ENCODE assay signal across 1 cellular context in the genomic region with DNA sequence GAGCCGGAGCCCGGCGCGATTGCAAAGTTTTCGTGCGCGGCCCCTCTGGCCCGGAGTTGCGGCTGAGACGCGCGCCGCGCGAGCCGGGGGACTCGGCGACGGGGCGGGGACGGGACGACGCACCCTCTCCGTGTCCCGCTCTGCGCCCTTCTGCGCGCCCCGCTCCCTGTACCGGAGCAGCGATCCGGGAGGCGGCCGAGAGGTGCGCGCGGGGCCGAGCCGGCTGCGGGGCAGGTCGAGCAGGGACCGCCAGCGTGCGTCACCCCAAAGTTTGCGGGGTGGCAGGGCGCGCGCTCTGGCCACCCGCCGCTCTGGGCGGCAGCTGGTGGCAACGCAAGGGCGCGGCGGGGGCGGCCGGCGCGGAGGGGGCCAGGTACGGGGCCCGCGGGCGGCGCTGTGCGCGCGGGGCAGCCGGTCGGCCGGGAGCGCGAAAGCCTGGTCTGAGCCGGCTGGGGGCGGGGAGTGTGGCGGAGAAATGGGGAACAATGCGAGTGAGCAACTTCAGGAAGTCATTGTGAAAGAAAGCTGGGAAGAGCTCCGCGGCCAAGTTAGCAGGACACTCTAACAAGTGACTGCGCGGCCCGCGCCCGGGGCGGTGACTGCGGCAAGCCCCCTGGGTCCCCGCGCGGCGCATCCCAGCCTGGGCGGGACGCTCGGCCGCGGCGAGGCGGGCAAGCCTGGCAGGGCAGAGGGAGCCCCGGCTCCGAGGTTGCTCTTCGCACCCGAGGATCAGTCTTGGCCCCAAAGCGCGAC.
A peak's percentile ranks its signal among the peaks of the same experiment; 100 is the strongest.
TF ChIP-seq lines count a peak whose summit lies in the region.

TSS of gene IKZF1 (plus strand) at position 559 of the 753 bp plus-strand sequence. CDS start 14,346 bp downstream, outside the sequence.

TF ChIP-seq in H1, 55 proteins besides CTCF, POLR2A, EP300 and RAD21:
- TF ChIP-seq KDM5A (IDR thresholded peaks at IDR 0.05; ENCODE audit: low read length), result no peak
- no peak for TF ChIP-seq HDAC2 (IDR thresholded peaks at IDR 0.05; ENCODE audit: borderline replicate concordance in 1 of 2, low read depth in 2 of 2, low read length in 2 of 2)
- peak; percentile 74 for TF ChIP-seq SUZ12 (IDR thresholded peaks at IDR 0.05; ENCODE audit: low read length)
- no peak for TF ChIP-seq TBP (IDR thresholded peaks at IDR 0.05; ENCODE audit: low read depth, low read length)
- no peak for TF ChIP-seq GTF2F1 (IDR thresholded peaks at IDR 0.05; ENCODE audit: borderline replicate concordance, low read depth, low read length)
- TF ChIP-seq MAX (IDR thresholded peaks at IDR 0.05), result no peak; the same call in 1 of the 2 replicates
- TF ChIP-seq, protein P1, sequence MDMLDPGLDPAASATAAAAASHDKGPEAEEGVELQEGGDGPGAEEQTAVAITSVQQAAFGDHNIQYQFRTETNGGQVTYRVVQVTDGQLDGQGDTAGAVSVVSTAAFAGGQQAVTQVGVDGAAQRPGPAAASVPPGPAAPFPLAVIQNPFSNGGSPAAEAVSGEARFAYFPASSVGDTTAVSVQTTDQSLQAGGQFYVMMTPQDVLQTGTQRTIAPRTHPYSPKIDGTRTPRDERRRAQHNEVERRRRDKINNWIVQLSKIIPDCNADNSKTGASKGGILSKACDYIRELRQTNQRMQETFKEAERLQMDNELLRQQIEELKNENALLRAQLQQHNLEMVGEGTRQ (IDR thresholded peaks at IDR 0.05; ENCODE audit: low read length), result no peak
- TF ChIP-seq PHF8 (conservative IDR thresholded peaks at IDR 0.05; ENCODE audit: low read depth, low read length), result peak; percentile 37; the same call in 1 of the 2 replicates
- peak; percentile 67 for TF ChIP-seq KDM4A (IDR thresholded peaks at IDR 0.05; ENCODE audit: low read depth, low read length, severe bottlenecking)
- no peak for TF ChIP-seq BACH1 (IDR thresholded peaks at IDR 0.05; ENCODE audit: low read length)
- TF ChIP-seq TAF1 (IDR thresholded peaks at IDR 0.05; ENCODE audit: low read depth, low read length), result no peak
- no peak for TF ChIP-seq CBX5 (IDR thresholded peaks at IDR 0.05; ENCODE audit: low read depth, low read length)
- no peak for TF ChIP-seq CHD7 (IDR thresholded peaks at IDR 0.05; ENCODE audit: insufficient replicate concordance, low read length)
- no peak for TF ChIP-seq KDM1A (IDR thresholded peaks at IDR 0.05; ENCODE audit: borderline replicate concordance, low read length)
- TF ChIP-seq, protein P2, sequence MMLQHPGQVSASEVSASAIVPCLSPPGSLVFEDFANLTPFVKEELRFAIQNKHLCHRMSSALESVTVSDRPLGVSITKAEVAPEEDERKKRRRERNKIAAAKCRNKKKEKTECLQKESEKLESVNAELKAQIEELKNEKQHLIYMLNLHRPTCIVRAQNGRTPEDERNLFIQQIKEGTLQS (IDR thresholded peaks at IDR 0.05; ENCODE audit: insufficient read depth, low read depth, low read length), result no peak
- TF ChIP-seq CTBP2 (IDR thresholded peaks at IDR 0.05; ENCODE audit: borderline replicate concordance, insufficient read depth, insufficient read length, low read length), result no peak
- no peak for TF ChIP-seq ZNF274 (IDR thresholded peaks at IDR 0.05; ENCODE audit: borderline replicate concordance, extremely low read depth, low read length)
- 0 out of 2 replicates have a peak, but pooled peaks have one; percentile 20 for TF ChIP-seq RBBP5 (IDR thresholded peaks at IDR 0.05; ENCODE audit: borderline replicate concordance, low read depth, low read length)
- TF ChIP-seq, protein P3, sequence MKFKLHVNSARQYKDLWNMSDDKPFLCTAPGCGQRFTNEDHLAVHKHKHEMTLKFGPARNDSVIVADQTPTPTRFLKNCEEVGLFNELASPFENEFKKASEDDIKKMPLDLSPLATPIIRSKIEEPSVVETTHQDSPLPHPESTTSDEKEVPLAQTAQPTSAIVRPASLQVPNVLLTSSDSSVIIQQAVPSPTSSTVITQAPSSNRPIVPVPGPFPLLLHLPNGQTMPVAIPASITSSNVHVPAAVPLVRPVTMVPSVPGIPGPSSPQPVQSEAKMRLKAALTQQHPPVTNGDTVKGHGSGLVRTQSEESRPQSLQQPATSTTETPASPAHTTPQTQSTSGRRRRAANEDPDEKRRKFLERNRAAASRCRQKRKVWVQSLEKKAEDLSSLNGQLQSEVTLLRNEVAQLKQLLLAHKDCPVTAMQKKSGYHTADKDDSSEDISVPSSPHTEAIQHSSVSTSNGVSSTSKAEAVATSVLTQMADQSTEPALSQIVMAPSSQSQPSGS (IDR thresholded peaks at IDR 0.05; ENCODE audit: low read length), result no peak
- no peak for TF ChIP-seq NANOG (IDR thresholded peaks at IDR 0.05; ENCODE audit: insufficient read depth, low read depth, low read length, poor library complexity, severe bottlenecking)
- no peak for TF ChIP-seq POU5F1 (IDR thresholded peaks at IDR 0.05; ENCODE audit: low read depth, low read length)
- no peak for TF ChIP-seq SIRT6 (IDR thresholded peaks at IDR 0.05; ENCODE audit: low read length)
- no peak for TF ChIP-seq SP2 (IDR thresholded peaks at IDR 0.05; ENCODE audit: low read length)
- no peak for TF ChIP-seq YY1 (IDR thresholded peaks at IDR 0.05; ENCODE audit: low read depth, low read length)
- no peak for TF ChIP-seq ASH2L (IDR thresholded peaks at IDR 0.05; ENCODE audit: low read length)
- peak; percentile 81 for TF ChIP-seq EZH2 (IDR thresholded peaks at IDR 0.05; ENCODE audit: low read depth, low read length, severe bottlenecking)
TF ChIP-seq in H1: peak in this region for 5.
